Comparison of ENCODE assay signal across 31 cellular contexts in the genomic region with DNA sequence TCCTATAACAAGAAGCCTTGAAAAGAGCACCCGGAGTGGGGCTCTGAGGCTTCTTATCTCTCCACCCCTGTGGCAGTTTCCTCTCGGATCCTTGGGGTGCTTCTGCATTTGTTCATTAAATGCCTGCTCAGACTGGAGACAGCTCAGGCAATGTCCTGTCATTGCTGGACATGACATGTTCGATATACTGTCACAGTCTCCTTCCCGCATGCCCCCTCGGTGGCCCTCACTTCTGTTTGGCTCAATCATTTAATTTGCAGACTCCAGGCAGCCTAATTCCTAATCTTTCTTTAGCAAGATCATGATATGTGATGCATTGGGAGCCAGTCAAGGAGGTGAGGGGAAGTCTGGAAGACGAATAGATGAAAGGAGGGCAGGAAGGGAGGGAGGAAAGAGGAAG.
"Had no signal": no experiment of that assay in that cellular context is flagged by ENCODE, and none has a peak within 500 bp of the region (broad histone marks: within the 10 kb centered on the region; RNA-seq: fewer than 3 reads in every experiment).

No MANE protein-coding gene starts in this region.

- H3K27ac Mint-ChIP-seq: activated B cell treated with CpG ODN at 0.5 μM for 24 hours; activated CD8-positive, alpha-beta T cell treated with anti-CD3 and anti-CD28 coated beads for 36 hours; activated naive CD8-positive, alpha-beta T cell; activated T-cell treated with anti-CD3 and anti-CD28 coated beads, Interleukin-2, amount 50 U/mL, for 72 hours; immature natural killer cell; mesothelial cell of epicardium; stimulated activated memory B cell treated with anti-CD40 and anti-IgM and Interleukin-4, amounts not matched to agents 10 μg/mL and 1 μg/mL and 100 μg/mL, for 72 hours had no signal

- H3K36me3 ChIP-seq: heart left ventricle, right atrium auricular region, suprapubic skin, tibial nerve had no signal

- H3K4me3 ChIP-seq: body of pancreas, dorsolateral prefrontal cortex, heart left ventricle, right atrium auricular region, smooth muscle cell, suprapubic skin, tibial nerve had no signal

- H3K4me3 Mint-ChIP-seq: activated B cell treated with CpG ODN at 0.5 μM for 24 hours; activated CD8-positive, alpha-beta T cell treated with anti-CD3 and anti-CD28 coated beads for 36 hours; activated naive CD8-positive, alpha-beta T cell; activated T-cell treated with anti-CD3 and anti-CD28 coated beads, Interleukin-2, amount 50 U/mL, for 72 hours; immature natural killer cell; mesothelial cell of epicardium; naive B cell; stimulated activated memory B cell treated with anti-CD40 and anti-IgM and Interleukin-4, amounts not matched to agents 10 μg/mL and 1 μg/mL and 100 μg/mL, for 72 hours had no signal

- H3K4me2 ChIP-seq: smooth muscle cell had no signal

- H3K4me1 Mint-ChIP-seq: immature natural killer cell had no signal

- H3K27ac ChIP-seq: body of pancreas, dorsolateral prefrontal cortex, heart left ventricle, right atrium auricular region, suprapubic skin, tibial nerve had no signal

- H3K4me1 ChIP-seq: heart left ventricle, right atrium auricular region, suprapubic skin, tibial nerve had no signal

- DNase-seq: activated B cell treated with CpG ODN at 0.5 μM for 24 hours; activated CD4-positive, alpha-beta T cell treated with anti-CD3 and anti-CD28 coated beads, Interleukin-2, amount 50 U/mL, for 1 hour; activated CD8-positive, alpha-beta T cell treated with anti-CD3 and anti-CD28 coated beads for 36 hours; activated naive CD4-positive, alpha-beta T cell treated with Interleukin-2 at 50 U/mL for 16 hours; activated T-cell treated with anti-CD3 and anti-CD28 coated beads for 4 hours; activated T-cell treated with anti-CD3 and anti-CD28 coated beads, Interleukin-2, amount 50 U/mL, for 72 hours; aorta; body of pancreas; dorsolateral prefrontal cortex; effector memory CD4-positive, alpha-beta T cell; heart left ventricle; hypothalamus; immature natural killer cell; kidney; left colon; mammary epithelial cell; naive B cell; occipital lobe; stimulated activated CD4-positive, alpha-beta T cell treated with anti-CD3 and anti-CD28 coated beads, Interleukin-1b, Interleukin-23, amount 100 ng/mL, for 48 hours; stimulated activated CD4-positive, alpha-beta T cell treated with anti-CD3 and anti-CD28 coated beads, Interleukin-4, amount 100 ng/mL, for 4 hours; stimulated activated CD8-positive, alpha-beta memory T cell treated with anti-CD3 and anti-CD28 coated beads, Interleukin-4, amount 100 ng/mL, for 48 hours had no signal

- ATAC-seq: activated CD8-positive, alpha-beta T cell treated with anti-CD3 and anti-CD28 coated beads for 36 hours; activated T-cell treated with anti-CD3 and anti-CD28 coated beads, Interleukin-2, amount 50 U/mL, for 72 hours; body of pancreas; heart left ventricle; left colon; stimulated activated memory B cell treated with anti-CD40 and anti-IgM and Interleukin-4, amounts not matched to agents 10 μg/mL and 1 μg/mL and 100 μg/mL, for 72 hours had no signal

- FAIRE-seq: colon, kidney, TTC549, urothelium cell line had no signal

- H3K27me3 ChIP-seq: body of pancreas, dorsolateral prefrontal cortex, heart left ventricle, right atrium auricular region, suprapubic skin, tibial nerve had no signal

- H3K9me3 ChIP-seq: suprapubic skin had no signal

- H3K36me3 Mint-ChIP-seq: activated naive CD8-positive, alpha-beta T cell; immature natural killer cell; mesothelial cell of epicardium; stimulated activated memory B cell treated with anti-CD40 and anti-IgM and Interleukin-4, amounts not matched to agents 10 μg/mL and 1 μg/mL and 100 μg/mL, for 72 hours had no signal
